ENCODE assay signal across 15 cellular contexts in the genomic region with DNA sequence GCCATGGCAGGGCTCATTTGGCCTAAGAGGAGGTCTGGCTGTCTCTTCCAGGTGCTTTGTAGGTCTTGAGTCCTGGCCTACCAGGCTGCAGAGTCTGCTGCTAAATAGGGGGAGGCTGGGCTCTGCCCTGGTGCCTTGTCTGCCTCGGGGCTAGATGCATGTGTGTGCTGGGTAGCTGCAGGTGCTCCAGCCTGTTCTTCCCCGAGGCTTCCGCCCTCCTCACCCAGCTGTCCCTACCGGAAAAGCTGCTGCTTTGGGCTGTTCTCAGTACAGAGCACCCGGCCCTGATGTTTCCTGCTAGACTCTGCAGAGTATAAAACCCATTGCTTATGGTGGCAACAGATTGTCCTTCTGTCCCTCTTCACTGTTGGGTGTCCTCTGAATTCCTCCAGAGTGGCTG. TPM values are rescaled to one million over a fixed set of nuclear protein-coding genes. Genes with fewer than 3 reads are reported as not detected.
A peak's percentile ranks its signal among the peaks of the same experiment; 100 is the strongest.
DNase-seq lines count a peak whose midpoint lies in the region; ATAC-seq and TF ChIP-seq lines count a peak whose summit lies in the region.
"Had no signal": no experiment of that assay in that cellular context is flagged by ENCODE, and none has a peak within 500 bp of the region (broad histone marks: within the 10 kb centered on the region; RNA-seq: fewer than 3 reads in every experiment).

No MANE protein-coding gene starts in this region.

- peak overlapping the region; percentile 83 for H3K27ac Mint-ChIP-seq in activated naive CD4-positive, alpha-beta T cell treated with anti-CD3 and anti-CD28 coated beads, Interleukin-2, amount 10 ng/mL, durations not matched to agents 7 days and 5 days
- H3K27ac Mint-ChIP-seq in T-helper 2 cell treated with Interferon-gamma antibody and Interleukin-4, amounts not matched to agents 5 μg/mL and 100 μg/mL, for 36 hours: peak overlapping the region; percentile 62

- no peaks in the 10 kb centered on the region for H3K27me3 Mint-ChIP-seq in activated naive CD4-positive, alpha-beta T cell treated with anti-CD3 and anti-CD28 coated beads, Interleukin-2, amount 10 ng/mL, durations not matched to agents 7 days and 5 days
- no peaks in the 10 kb centered on the region for H3K27me3 Mint-ChIP-seq in T-helper 2 cell treated with Interferon-gamma antibody and Interleukin-4, amounts not matched to agents 5 μg/mL and 100 μg/mL, for 36 hours (ENCODE audit: low read depth)

- no peak overlapping the region for H3K4me3 Mint-ChIP-seq in activated naive CD4-positive, alpha-beta T cell treated with anti-CD3 and anti-CD28 coated beads, Interleukin-2, amount 10 ng/mL, durations not matched to agents 7 days and 5 days
- no peak overlapping the region for H3K4me3 Mint-ChIP-seq in T-helper 2 cell treated with Interferon-gamma antibody and Interleukin-4, amounts not matched to agents 5 μg/mL and 100 μg/mL, for 36 hours

- peak; percentile 80 for ATAC-seq in foreskin keratinocyte
- no peak for ATAC-seq in HG03280 (IDR thresholded peaks at IDR 0.05; ENCODE audit: unreplicated experiment)
- ATAC-seq in HG02938 (IDR thresholded peaks at IDR 0.05; ENCODE audit: unreplicated experiment): no peak

- CTCF ChIA-PET in activated naive CD4-positive, alpha-beta T cell treated with anti-CD3 and anti-CD28 coated beads, Interleukin-2, amount 10 ng/mL, durations not matched to agents 7 days and 5 days (lab: Charles Lee): interaction anchor here (1.1 to 1.4 kb wide), 2 partner anchors 8 to 72 kb away, joined by 3 read pairs; no protein-coding TSS in a partner anchor

- H3K4me1 Mint-ChIP-seq in activated naive CD4-positive, alpha-beta T cell treated with anti-CD3 and anti-CD28 coated beads, Interleukin-2, amount 10 ng/mL, durations not matched to agents 7 days and 5 days: peaks cover 30% of the 10 kb centered on the region
- H3K4me1 Mint-ChIP-seq in T-helper 2 cell treated with Interferon-gamma antibody and Interleukin-4, amounts not matched to agents 5 μg/mL and 100 μg/mL, for 36 hours (ENCODE audit: low read depth): peaks cover 29% of the 10 kb centered on the region

- no peak for TF ChIP-seq CTCF in foreskin keratinocyte (conservative IDR thresholded peaks at IDR 0.05)

- H3K4me1 ChIP-seq in foreskin keratinocyte: peaks cover 11% of the 10 kb centered on the region
- H3K4me1 ChIP-seq: pancreas had no signal

- no peaks in the 10 kb centered on the region for H3K9me3 Mint-ChIP-seq in activated naive CD4-positive, alpha-beta T cell treated with anti-CD3 and anti-CD28 coated beads, Interleukin-2, amount 10 ng/mL, durations not matched to agents 7 days and 5 days
- no peaks in the 10 kb centered on the region for H3K9me3 Mint-ChIP-seq in T-helper 2 cell treated with Interferon-gamma antibody and Interleukin-4, amounts not matched to agents 5 μg/mL and 100 μg/mL, for 36 hours

- peaks cover 49% of the 10 kb centered on the region for H3K36me3 Mint-ChIP-seq in activated naive CD4-positive, alpha-beta T cell treated with anti-CD3 and anti-CD28 coated beads, Interleukin-2, amount 10 ng/mL, durations not matched to agents 7 days and 5 days
- peaks cover 40% of the 10 kb centered on the region for H3K36me3 Mint-ChIP-seq in T-helper 2 cell treated with Interferon-gamma antibody and Interleukin-4, amounts not matched to agents 5 μg/mL and 100 μg/mL, for 36 hours (ENCODE audit: low read depth)

- peak; percentile 48 for DNase-seq in activated naive CD4-positive, alpha-beta T cell treated with anti-CD3 and anti-CD28 coated beads, Interleukin-2, amount 10 ng/mL, durations not matched to agents 7 days and 5 days
- DNase-seq in activated naive CD4-positive, alpha-beta T cell (lab: John Stamatoyannopoulos, UW): no peak
- no peak for DNase-seq in T-helper 2 cell treated with Interferon-gamma antibody and Interleukin-4, amounts not matched to agents 5 μg/mL and 100 μg/mL, for 36 hours (ENCODE audit: low spot score)
- DNase-seq in foreskin keratinocyte (no peak), EL (no peak)
- DNase-seq: activated CD4-positive, alpha-beta T cell treated with anti-CD3 and anti-CD28 coated beads, Interleukin-2, amount 50 U/mL, for 1 hour; amniotic stem cell; midbrain; NCI-H2227 treated with DMSO at 0.1 percent for 48 hours had no signal

- H3K27ac ChIP-seq in foreskin keratinocyte (peak overlapping the region; percentile 47), temporal lobe (ENCODE audit: low read depth, low read length) (peak overlapping the region; percentile 2)
- H3K27ac ChIP-seq: coronary artery, GM23248, pancreas had no signal

- H3K27me3 ChIP-seq in foreskin keratinocyte: no peaks in the 10 kb centered on the region
- H3K27me3 ChIP-seq: pancreas had no signal

RNA-seq across cellular contexts. Expression of a gene that starts 37.7 kb away (rescaled TPM):
- total RNA-seq in foreskin keratinocyte (35.5 and 35.7 TPM in 2 replicates), temporal lobe (28.8 TPM)
- polyA plus RNA-seq in foreskin keratinocyte: 34.3 and 39.4 TPM in 2 replicates
